ENCODE assay signal across 19 cellular contexts in genomic region chr6:36944650-36945049, GRCh38. TPM values are rescaled to one million over a fixed set of nuclear protein-coding genes. Genes with fewer than 3 reads are reported as not detected.
DNase-seq lines count a peak whose midpoint lies in the region; ATAC-seq and TF ChIP-seq lines count a peak whose summit lies in the region.
"Had no signal": no experiment of that assay in that cellular context is flagged by ENCODE, and none has a peak within 500 bp of the region (broad histone marks: within the 10 kb centered on the region; RNA-seq: fewer than 3 reads in every experiment).

No MANE protein-coding gene starts in this region.

- intact Hi-C loops in activated B cell treated with CpG ODN at 0.5 μM for 24 hours (cut with micrococcal nuclease), result no loop called here

- H3K27me3 Mint-ChIP-seq in activated T-cell treated with anti-CD3 and anti-CD28 coated beads, Interleukin-2, amount 50 U/mL, for 24 hours, result peaks cover 6% of the 10 kb centered on the region
- H3K27me3 Mint-ChIP-seq in activated B cell treated with CpG ODN at 0.5 μM for 24 hours (no peaks in the 10 kb centered on the region), endodermal cell (ENCODE audit: insufficient read depth) (peaks cover 3% of the 10 kb centered on the region)

- no peaks in the 10 kb centered on the region for H3K4me1 ChIP-seq in endodermal cell (ENCODE audit: control insufficient read depth, insufficient read depth, low read length)

- H3K27ac ChIP-seq in endodermal cell (ENCODE audit: low read depth, low read length), result no peak overlapping the region
- H3K27ac ChIP-seq: BLaER1 had no signal

- POLR2A ChIA-PET in activated B cell treated with CpG ODN at 0.5 μM for 24 hours (lab: Charles Lee), result interaction anchor here (0.6 to 0.8 kb wide), 2 partner anchors 10 to 91 kb away, joined by 3 read pairs; partner anchors contain the start of gene PI16

- no peak overlapping the region for H3K9ac ChIP-seq in endodermal cell (ENCODE audit: extremely low read depth, low read length, poor library complexity, severe bottlenecking)
- H3K9ac ChIP-seq: BLaER1 had no signal

- H3K27ac Mint-ChIP-seq in activated T-cell treated with anti-CD3 and anti-CD28 coated beads, Interleukin-2, amount 50 U/mL, for 24 hours, result peak overlapping the region; percentile 18
- peak overlapping the region; percentile 12 for H3K27ac Mint-ChIP-seq in activated B cell treated with CpG ODN at 0.5 μM for 24 hours
- no peak overlapping the region for H3K27ac Mint-ChIP-seq in endodermal cell
- H3K27ac Mint-ChIP-seq in stimulated activated effector memory CD8-positive, alpha-beta T cell treated with anti-CD3 and anti-CD28 coated beads, Interleukin-12 subunit alpha, Interleukin-12 subunit beta, amount 100 ng/mL, for 72 hours, result no peak overlapping the region
- H3K27ac Mint-ChIP-seq: CD8-positive, alpha-beta memory T cell had no signal

- WGBS in endodermal cell (ENCODE audit: insufficient coverage in 1 of 2, insufficient read length in 1 of 2), 2 experiments, result 83 to 90% methylated on average over 5 of the region's 5 CpGs

- no peaks in the 10 kb centered on the region for H3K9me3 ChIP-seq in endodermal cell (ENCODE audit: control insufficient read depth, low read length)
- H3K9me3 ChIP-seq: BLaER1, MG63 had no signal

- H3K36me3 ChIP-seq in endodermal cell (ENCODE audit: control insufficient read depth, insufficient read depth, low read length), result no peaks in the 10 kb centered on the region
- H3K36me3 ChIP-seq: BLaER1, MG63 had no signal

- H3K36me3 Mint-ChIP-seq in activated T-cell treated with anti-CD3 and anti-CD28 coated beads, Interleukin-2, amount 50 U/mL, for 24 hours (ENCODE audit: low read depth), result no peaks in the 10 kb centered on the region
- no peaks in the 10 kb centered on the region for H3K36me3 Mint-ChIP-seq in activated B cell treated with CpG ODN at 0.5 μM for 24 hours (ENCODE audit: low read depth)
- H3K36me3 Mint-ChIP-seq in endodermal cell (ENCODE audit: low read depth), result peaks cover 2% of the 10 kb centered on the region
- peaks cover 5% of the 10 kb centered on the region for H3K36me3 Mint-ChIP-seq in stimulated activated effector memory CD8-positive, alpha-beta T cell treated with anti-CD3 and anti-CD28 coated beads, Interleukin-12 subunit alpha, Interleukin-12 subunit beta, amount 100 ng/mL, for 72 hours
- H3K36me3 Mint-ChIP-seq: CD8-positive, alpha-beta memory T cell had no signal

- no peak for DNase-seq in activated T-cell treated with anti-CD3 and anti-CD28 coated beads, Interleukin-2, amount 50 U/mL, for 24 hours
- DNase-seq in activated T-cell treated with anti-CD3 and anti-CD28 coated beads, Interleukin-2, amount 50 U/mL, for 1 hour, result no peak
- DNase-seq in activated B cell treated with CpG ODN at 0.5 μM for 24 hours, result no peak
- DNase-seq in endodermal cell, result peak; percentile 5
- DNase-seq in stimulated activated effector memory CD8-positive, alpha-beta T cell treated with anti-CD3 and anti-CD28 coated beads, Interleukin-12 subunit alpha, Interleukin-12 subunit beta, amount 100 ng/mL, for 72 hours (ENCODE audit: low spot score in 2 of 2), result no peak
- DNase-seq: CD8-positive, alpha-beta memory T cell; DMS79 treated with DMSO at 0.1 percent for 48 hours; H9; MG63; NCI-H1092 treated with DMSO at 0.1 percent for 48 hours; NCI-H1694; NCI-H2227 treated with DMSO at 0.1 percent for 48 hours; NCI-H524 had no signal

- no peak overlapping the region for H3K4me3 Mint-ChIP-seq in activated T-cell treated with anti-CD3 and anti-CD28 coated beads, Interleukin-2, amount 50 U/mL, for 24 hours
- H3K4me3 Mint-ChIP-seq in activated B cell treated with CpG ODN at 0.5 μM for 24 hours (no peak overlapping the region), endodermal cell (no peak overlapping the region)
- no peak overlapping the region for H3K4me3 Mint-ChIP-seq in stimulated activated effector memory CD8-positive, alpha-beta T cell treated with anti-CD3 and anti-CD28 coated beads, Interleukin-12 subunit alpha, Interleukin-12 subunit beta, amount 100 ng/mL, for 72 hours
- H3K4me3 Mint-ChIP-seq: CD8-positive, alpha-beta memory T cell; H9 had no signal

- CTCF ChIA-PET in activated B cell treated with CpG ODN at 0.5 μM for 24 hours (lab: Charles Lee), result no interaction called here

- no peaks in the 10 kb centered on the region for H3K27me3 ChIP-seq in endodermal cell (ENCODE audit: control insufficient read depth, insufficient read depth, low read length, poor library complexity, severe bottlenecking)
- H3K27me3 ChIP-seq: BLaER1, MG63 had no signal

- ATAC-seq in activated B cell treated with CpG ODN at 0.5 μM for 24 hours (ENCODE audit: low read depth), result no peak
- ATAC-seq in stimulated activated effector memory CD8-positive, alpha-beta T cell treated with anti-CD3 and anti-CD28 coated beads, Interleukin-12 subunit alpha, Interleukin-12 subunit beta, amount 100 ng/mL, for 72 hours, result peak; percentile 28
- ATAC-seq in HG03039 (IDR thresholded peaks at IDR 0.05; ENCODE audit: unreplicated experiment), result no peak
- ATAC-seq in GM18498 (IDR thresholded peaks at IDR 0.05; ENCODE audit: unreplicated experiment), result no peak
- no peak for ATAC-seq in GM21737 (IDR thresholded peaks at IDR 0.05; ENCODE audit: unreplicated experiment)
- ATAC-seq: HepG2 had no signal

- peaks cover 23% of the 10 kb centered on the region for H3K4me1 Mint-ChIP-seq in activated T-cell treated with anti-CD3 and anti-CD28 coated beads, Interleukin-2, amount 50 U/mL, for 24 hours (ENCODE audit: low read depth)
- H3K4me1 Mint-ChIP-seq in activated B cell treated with CpG ODN at 0.5 μM for 24 hours (peaks cover 48% of the 10 kb centered on the region), endodermal cell (peaks cover 2% of the 10 kb centered on the region)
- H3K4me1 Mint-ChIP-seq in stimulated activated effector memory CD8-positive, alpha-beta T cell treated with anti-CD3 and anti-CD28 coated beads, Interleukin-12 subunit alpha, Interleukin-12 subunit beta, amount 100 ng/mL, for 72 hours, result peaks cover 37% of the 10 kb centered on the region

- H3K4me3 ChIP-seq in endodermal cell (ENCODE audit: low read length), result no peak overlapping the region
- H3K4me3 ChIP-seq: BLaER1, MG63 had no signal

- no peaks in the 10 kb centered on the region for H3K9me3 Mint-ChIP-seq in activated T-cell treated with anti-CD3 and anti-CD28 coated beads, Interleukin-2, amount 50 U/mL, for 24 hours
- no peaks in the 10 kb centered on the region for H3K9me3 Mint-ChIP-seq in activated B cell treated with CpG ODN at 0.5 μM for 24 hours
- peaks cover 19% of the 10 kb centered on the region for H3K9me3 Mint-ChIP-seq in endodermal cell
- no peaks in the 10 kb centered on the region for H3K9me3 Mint-ChIP-seq in stimulated activated effector memory CD8-positive, alpha-beta T cell treated with anti-CD3 and anti-CD28 coated beads, Interleukin-12 subunit alpha, Interleukin-12 subunit beta, amount 100 ng/mL, for 72 hours

- TF ChIP-seq CTCF in activated B cell treated with CpG ODN at 0.5 μM for 24 hours (IDR thresholded peaks at IDR 0.05), result no peak
- TF ChIP-seq CTCF in endodermal cell (conservative IDR thresholded peaks at IDR 0.05), result no peak

RNA-seq across cellular contexts. Expression of gene PI16, which starts 9.9 kb away (rescaled TPM):
- total RNA-seq in activated B cell treated with CpG ODN at 0.5 μM for 24 hours, result 0.10 and 0.78 TPM in 2 replicates
- total RNA-seq in endodermal cell, result not detected
- not detected for polyA plus RNA-seq in endodermal cell (2013, experiment 1 of 2)
- not detected for polyA plus RNA-seq in endodermal cell (2013, experiment 2 of 2)
- total RNA-seq: G401, H9, HepG2 had no signal
- polyA plus RNA-seq: HepG2 had no signal

RNA-seq across cellular contexts. Expression of gene MTCH1, which starts 41.3 kb away (rescaled TPM):
- 128 and 133 TPM in 2 replicates for total RNA-seq in activated B cell treated with CpG ODN at 0.5 μM for 24 hours
- 100 to 1,000 TPM; 226 to 235 TPM for total RNA-seq in endodermal cell
- polyA plus RNA-seq in endodermal cell (2013, experiment 1 of 2), result 162 TPM
- polyA plus RNA-seq in endodermal cell (2013, experiment 2 of 2), result 156 TPM

RNA-seq across cellular contexts. Expression of gene C6orf89, which starts 58.9 kb away (rescaled TPM):
- 29.7 and 30.3 TPM in 2 replicates for total RNA-seq in activated B cell treated with CpG ODN at 0.5 μM for 24 hours
- 10 to 100 TPM; 13.9 to 16.8 TPM for total RNA-seq in endodermal cell
- polyA plus RNA-seq in endodermal cell (2013, experiment 1 of 2), result 22.7 TPM
- 19.5 TPM for polyA plus RNA-seq in endodermal cell (2013, experiment 2 of 2)

Comparison
In these comparisons a context has a peak if more than half of its experiments do, and no peak if none do; other contexts are left out.
1. H3K27ac Mint-ChIP-seq: peak in activated T-cell treated with anti-CD3 and anti-CD28 coated beads, Interleukin-2, amount 50 U/mL, for 24 hours (single experiment) and activated B cell treated with CpG ODN at 0.5 μM for 24 hours (single experiment); none in endodermal cell (single experiment) and stimulated activated effector memory CD8-positive, alpha-beta T cell treated with anti-CD3 and anti-CD28 coated beads, Interleukin-12 subunit alpha, Interleukin-12 subunit beta, amount 100 ng/mL, for 72 hours (single experiment).